In the genomic region with DNA sequence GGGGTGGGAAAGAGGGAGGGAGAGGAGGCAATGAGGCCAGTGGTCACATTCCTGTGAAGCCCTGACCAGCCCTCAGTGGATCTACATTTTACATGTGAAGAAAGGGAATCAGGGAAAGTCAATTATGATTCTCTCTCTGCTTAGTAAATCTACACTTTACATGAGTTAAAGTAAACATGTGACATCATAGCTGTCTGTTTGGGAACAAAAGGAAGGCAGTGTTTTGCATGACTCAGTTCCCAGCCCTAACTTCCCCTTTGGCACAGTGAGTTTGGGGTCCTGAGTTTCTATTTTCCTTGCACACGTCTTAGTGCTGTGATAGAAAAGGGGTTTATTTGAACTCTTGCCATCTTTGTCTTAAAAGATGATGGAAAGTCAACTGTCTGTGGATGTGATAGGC, we compare ENCODE assay signal across 15 cellular contexts.
DNase-seq lines count a peak whose midpoint lies in the region; ATAC-seq and TF ChIP-seq lines count a peak whose summit lies in the region.
"Had no signal": no experiment of that assay in that cellular context is flagged by ENCODE, and none has a peak within 500 bp of the region (broad histone marks: within the 10 kb centered on the region; RNA-seq: fewer than 3 reads in every experiment).

No MANE protein-coding gene starts in this region.

- no peaks in the 10 kb centered on the region for H3K9me3 ChIP-seq in SK-N-MC (ENCODE audit: low read depth, low read length)
- H3K9me3 ChIP-seq: A549, uterus had no signal

- H3K4me3 ChIP-seq in SK-N-MC (no peak overlapping the region), fibroblast of pulmonary artery (replicated peaks; ENCODE audit: low read depth, low read length) (no peak overlapping the region)
- H3K4me3 ChIP-seq: A549, uterus had no signal

- no peak overlapping the region for H3K9ac ChIP-seq in SK-N-MC (ENCODE audit: insufficient read length)

- peaks cover 12% of the 10 kb centered on the region for H3K36me3 ChIP-seq in SK-N-MC (ENCODE audit: insufficient read depth, low read length)
- H3K36me3 ChIP-seq: uterus had no signal

- no peak for TF ChIP-seq CTCF in fibroblast of pulmonary artery (IDR thresholded peaks at IDR 0.05; ENCODE audit: low read length, missing control alignments)

- ATAC-seq in GM21717 (IDR thresholded peaks at IDR 0.05; ENCODE audit: unreplicated experiment): no peak
- ATAC-seq: A549 had no signal

- 0 out of 2 replicates have a peak overlapping the region, but pooled peaks have one; percentile 42 for H3K27ac ChIP-seq in SK-N-MC
- H3K27ac ChIP-seq: A549, uterus had no signal

- DNase-seq in NCI-H748 (lab: John Stamatoyannopoulos, UW; ENCODE audit: unreplicated experiment) (peak; percentile 13), NCI-H748 treated with DMSO at 0.1 percent for 48 hours (lab: John Stamatoyannopoulos, UW) (no peak), SK-N-MC (ENCODE audit: low read depth, low spot score) (no peak), fibroblast of pulmonary artery (ENCODE audit: low read depth) (peak; percentile 58), superior temporal gyrus (ENCODE audit: extremely low spot score) (peak; percentile 33), HT-29 (ENCODE audit: low spot score) (no peak), activated gamma-delta T cell (lab: John Stamatoyannopoulos, UW) (no peak)
- DNase-seq: activated CD4-positive, alpha-beta T cell treated with anti-CD3 and anti-CD28 coated beads for 1 hour; activated CD8-positive, alpha-beta memory T cell treated with anti-CD3 and anti-CD28 coated beads, Interleukin-2, amount 50 U/mL, for 48 hours; GOT3; mesendoderm; stimulated activated naive B cell treated with anti-CD40 and anti-IgM and Interleukin-4, amounts not matched to agents 10 μg/mL and 1 μg/mL and 100 μg/mL, for 72 hours; uterus had no signal

Comparison
In these comparisons a context has a peak if more than half of its experiments do, and no peak if none do; other contexts are left out.
1. DNase-seq: peak in NCI-H748 (single experiment), fibroblast of pulmonary artery (single experiment) and superior temporal gyrus (single experiment); none in NCI-H748 treated with DMSO at 0.1 percent for 48 hours (single experiment), SK-N-MC (single experiment), HT-29 (single experiment) and activated gamma-delta T cell (single experiment).